In genomic region chr7:6284461-6285360, GRCh38 we compare ENCODE assay signal across 18 cellular contexts. TPM values are rescaled to one million over a fixed set of nuclear protein-coding genes. Genes with fewer than 3 reads are reported as not detected.
DNase-seq lines count a peak whose midpoint lies in the region; FAIRE-seq and TF ChIP-seq lines count a peak whose summit lies in the region.
"Had no signal": no experiment of that assay in that cellular context is flagged by ENCODE, and none has a peak within 500 bp of the region (broad histone marks: within the 10 kb centered on the region; RNA-seq: fewer than 3 reads in every experiment).

No MANE protein-coding gene starts in this region.

- peak overlapping the region; percentile 91 for H3K9ac ChIP-seq in GM23248
- H3K9ac ChIP-seq: KMS-11 had no signal

- peaks cover 7% of the 10 kb centered on the region for H3K27me3 Mint-ChIP-seq in activated naive CD4-positive, alpha-beta T cell treated with anti-CD3 and anti-CD28 coated beads, Interleukin-2, amount 10 ng/mL, durations not matched to agents 7 days and 5 days
- H3K27me3 Mint-ChIP-seq in mesothelial cell of epicardium (ENCODE audit: low read depth), result no peaks in the 10 kb centered on the region
- H3K27me3 Mint-ChIP-seq: CD8-positive, alpha-beta memory T cell; stimulated activated naive CD8-positive, alpha-beta T cell treated with anti-CD3 and anti-CD28 coated beads, Interleukin-15, Interleukin-2, amounts not matched to agents 100 ng/mL and 50 ng/mL, for 24 hours had no signal

- H3K27ac ChIP-seq in GM23248 (peak overlapping the region; percentile 100), RWPE1 (peak overlapping the region; percentile 100), epithelial cell of prostate (peak overlapping the region; percentile 99), sigmoid colon (no peak overlapping the region)
- H3K27ac ChIP-seq: KMS-11, left ventricle myocardium inferior, right lobe of liver had no signal

- H3K4me1 Mint-ChIP-seq in activated naive CD4-positive, alpha-beta T cell treated with anti-CD3 and anti-CD28 coated beads, Interleukin-2, amount 10 ng/mL, durations not matched to agents 7 days and 5 days, result no peaks in the 10 kb centered on the region
- peaks cover 5% of the 10 kb centered on the region for H3K4me1 Mint-ChIP-seq in mesothelial cell of epicardium
- H3K4me1 Mint-ChIP-seq: endodermal cell had no signal

- no peak for TF ChIP-seq EP300 in sigmoid colon (IDR thresholded peaks at IDR 0.05)

- 89 to 91% methylated on average over 20 of the region's 20 CpGs for WGBS in GM23248 (ENCODE audit: low coverage in 1 of 2, low lambda C conversion rate in 2 of 2, missing lambda C conversion rate in 2 of 2), 2 experiments
- WGBS in sigmoid colon, 2 donors, result 74 to 81% methylated on average over 20 of the region's 20 CpGs

- FAIRE-seq in D721Med (lab: Jason Lieb, UNC), result no peak

- no peaks in the 10 kb centered on the region for H4K20me1 ChIP-seq in GM23248 (ENCODE audit: insufficient read depth)

- H3K9me2 ChIP-seq in GM23248 (ENCODE audit: insufficient read depth), result no peaks in the 10 kb centered on the region

- no peak overlapping the region for H3K27ac Mint-ChIP-seq in activated naive CD4-positive, alpha-beta T cell treated with anti-CD3 and anti-CD28 coated beads, Interleukin-2, amount 10 ng/mL, durations not matched to agents 7 days and 5 days
- H3K27ac Mint-ChIP-seq in mesothelial cell of epicardium, result no peak overlapping the region
- H3K27ac Mint-ChIP-seq: activated naive CD4-positive, alpha-beta T cell treated with anti-CD3 and anti-CD28 coated beads for 36 hours; endodermal cell; stimulated activated naive CD8-positive, alpha-beta T cell treated with anti-CD3 and anti-CD28 coated beads, Interleukin-15, Interleukin-2, amounts not matched to agents 100 ng/mL and 50 ng/mL, for 24 hours had no signal

- H3K79me2 ChIP-seq in GM23248 (ENCODE audit: insufficient read depth), result no peaks in the 10 kb centered on the region

- H3K4me3 ChIP-seq in GM23248 (no peak overlapping the region), sigmoid colon (no peak overlapping the region)
- H3K4me3 ChIP-seq: left ventricle myocardium inferior, right lobe of liver had no signal

- H3K4me3 Mint-ChIP-seq in activated naive CD4-positive, alpha-beta T cell treated with anti-CD3 and anti-CD28 coated beads, Interleukin-2, amount 10 ng/mL, durations not matched to agents 7 days and 5 days, result no peak overlapping the region
- H3K4me3 Mint-ChIP-seq in mesothelial cell of epicardium, result no peak overlapping the region
- H3K4me3 Mint-ChIP-seq: activated naive CD4-positive, alpha-beta T cell treated with anti-CD3 and anti-CD28 coated beads for 36 hours; endodermal cell; stimulated activated naive CD8-positive, alpha-beta T cell treated with anti-CD3 and anti-CD28 coated beads, Interleukin-15, Interleukin-2, amounts not matched to agents 100 ng/mL and 50 ng/mL, for 24 hours had no signal

- in situ Hi-C loops in GM23248 (cut with MboI), result no loop called here

- POLR2A ChIA-PET in RWPE1 (lab: Yijun Ruan, JAX; ENCODE audit: low non-redundant PET), result no interaction called here

- no peak for TF ChIP-seq POLR2A in sigmoid colon (IDR thresholded peaks at IDR 0.05)

- no peak overlapping the region for H2AFZ ChIP-seq in GM23248

- TF ChIP-seq CTCF in RWPE1 (conservative IDR thresholded peaks at IDR 0.05; ENCODE audit: low read depth) (no peak), sigmoid colon (IDR thresholded peaks at IDR 0.05) (no peak), mesothelial cell of epicardium (IDR thresholded peaks at IDR 0.05; ENCODE audit: unreplicated experiment) (no peak), D721Med (IDR thresholded peaks at IDR 0.05; ENCODE audit: insufficient read depth, missing control alignments) (no peak)

- no peaks in the 10 kb centered on the region for H3K27me3 ChIP-seq in GM23248 (replicated peaks; ENCODE audit: insufficient read depth)
- no peaks in the 10 kb centered on the region for H3K27me3 ChIP-seq in sigmoid colon
- H3K27me3 ChIP-seq: right lobe of liver had no signal

- DNase-seq in GM23248 (no peak), RWPE1 (ENCODE audit: low spot score) (peak; percentile 32), epithelial cell of prostate (ENCODE audit: low read depth, low spot score) (no peak), sigmoid colon (peak; percentile 56), mesothelial cell of epicardium (ENCODE audit: low spot score in 2 of 2, unreplicated experiment in 2 of 2) (no peak), CD1c-positive myeloid dendritic cell (ENCODE audit: extremely low spot score) (no peak), D721Med (ENCODE audit: insufficient read length, low spot score) (no peak)
- no peak for DNase-seq in activated naive CD4-positive, alpha-beta T cell treated with anti-CD3 and anti-CD28 coated beads, Interleukin-2, amount 10 ng/mL, durations not matched to agents 7 days and 5 days
- DNase-seq: activated naive CD4-positive, alpha-beta T cell treated with anti-CD3 and anti-CD28 coated beads for 36 hours; CD8-positive, alpha-beta memory T cell; endodermal cell; left ventricle myocardium inferior; NCI-H1930; NCI-H69; right lobe of liver; Right ventricle myocardium superior had no signal

- H3K4me1 ChIP-seq in GM23248 (ENCODE audit: insufficient read depth) (peaks cover 37% of the 10 kb centered on the region), sigmoid colon (no peaks in the 10 kb centered on the region)
- H3K4me1 ChIP-seq: left ventricle myocardium inferior, right lobe of liver had no signal

- no peaks in the 10 kb centered on the region for H3K36me3 ChIP-seq in GM23248 (ENCODE audit: low read depth)
- no peaks in the 10 kb centered on the region for H3K36me3 ChIP-seq in sigmoid colon
- H3K36me3 ChIP-seq: left ventricle myocardium inferior, right lobe of liver had no signal

- peaks cover 31% of the 10 kb centered on the region for H3F3A ChIP-seq in GM23248 (ENCODE audit: insufficient read depth)

- H3K9me3 ChIP-seq in GM23248 (ENCODE audit: low read depth) (no peaks in the 10 kb centered on the region), sigmoid colon (no peaks in the 10 kb centered on the region)
- H3K9me3 ChIP-seq: left ventricle myocardium inferior, right lobe of liver had no signal

- CTCF ChIA-PET in RWPE1 (lab: Yijun Ruan, JAX), result interaction anchor here (0.6 to 0.7 kb wide), 3 partner anchors 15 to 58 kb away, joined by 3 to 4 read pairs (median 3); no protein-coding TSS in a partner anchor
- CTCF ChIA-PET in activated naive CD4-positive, alpha-beta T cell treated with anti-CD3 and anti-CD28 coated beads, Interleukin-2, amount 10 ng/mL, durations not matched to agents 7 days and 5 days (lab: Charles Lee), result no interaction called here

- intact Hi-C loops in sigmoid colon (cut with DNase I), result no loop called here

- no peaks in the 10 kb centered on the region for H3K36me3 Mint-ChIP-seq in activated naive CD4-positive, alpha-beta T cell treated with anti-CD3 and anti-CD28 coated beads, Interleukin-2, amount 10 ng/mL, durations not matched to agents 7 days and 5 days
- no peaks in the 10 kb centered on the region for H3K36me3 Mint-ChIP-seq in mesothelial cell of epicardium

- no peaks in the 10 kb centered on the region for H3K9me3 Mint-ChIP-seq in activated naive CD4-positive, alpha-beta T cell treated with anti-CD3 and anti-CD28 coated beads, Interleukin-2, amount 10 ng/mL, durations not matched to agents 7 days and 5 days
- peaks cover 4% of the 10 kb centered on the region for H3K9me3 Mint-ChIP-seq in mesothelial cell of epicardium
- H3K9me3 Mint-ChIP-seq: activated naive CD4-positive, alpha-beta T cell treated with anti-CD3 and anti-CD28 coated beads for 36 hours; CD8-positive, alpha-beta memory T cell; stimulated activated naive CD8-positive, alpha-beta T cell treated with anti-CD3 and anti-CD28 coated beads, Interleukin-15, Interleukin-2, amounts not matched to agents 100 ng/mL and 50 ng/mL, for 24 hours had no signal

- H3K4me2 ChIP-seq in GM23248 (ENCODE audit: unreplicated experiment), result no peak overlapping the region
- H3K4me2 ChIP-seq: KMS-11 had no signal

RNA-seq across cellular contexts. Expression of gene CYTH3, which starts 12.3 kb away (rescaled TPM):
- total RNA-seq in GM23248 (2014; rRNA removed; shearing (Covaris generic)), result 45.5 and 47.1 TPM in 2 replicates
- 33.3 and 34.2 TPM in 2 replicates for polyA plus RNA-seq in GM23248 (2016; fragmentation: Nextera tagmentation; extraction: Ambion mirVana)
- total RNA-seq in sigmoid colon, result 10 to 100 TPM; 27.1 to 34.8 (median 29.3) TPM
- polyA plus RNA-seq in sigmoid colon, result 10 to 100 TPM in 1 of 3 donors, 1 to 10 TPM in 2; 6.5 to 10.1 (median 9.0) TPM
- 28.3 to 29.9 TPM (median 29.2 TPM) in 3 replicates for total RNA-seq in mesothelial cell of epicardium

Comparison
In these comparisons a context has a peak if more than half of its experiments do, and no peak if none do; other contexts are left out.
1. DNase-seq: peak in RWPE1 (single experiment) and sigmoid colon (single experiment); none in GM23248 (single experiment), epithelial cell of prostate (single experiment), activated naive CD4-positive, alpha-beta T cell treated with anti-CD3 and anti-CD28 coated beads, Interleukin-2, amount 10 ng/mL, durations not matched to agents 7 days and 5 days (single experiment), mesothelial cell of epicardium (0 of 2), CD1c-positive myeloid dendritic cell (single experiment) and D721Med (single experiment).
2. H3K27ac ChIP-seq: peak in GM23248 (single experiment), RWPE1 (single experiment) and epithelial cell of prostate (single experiment); none in sigmoid colon (0 of 4).